In the genomic region with DNA sequence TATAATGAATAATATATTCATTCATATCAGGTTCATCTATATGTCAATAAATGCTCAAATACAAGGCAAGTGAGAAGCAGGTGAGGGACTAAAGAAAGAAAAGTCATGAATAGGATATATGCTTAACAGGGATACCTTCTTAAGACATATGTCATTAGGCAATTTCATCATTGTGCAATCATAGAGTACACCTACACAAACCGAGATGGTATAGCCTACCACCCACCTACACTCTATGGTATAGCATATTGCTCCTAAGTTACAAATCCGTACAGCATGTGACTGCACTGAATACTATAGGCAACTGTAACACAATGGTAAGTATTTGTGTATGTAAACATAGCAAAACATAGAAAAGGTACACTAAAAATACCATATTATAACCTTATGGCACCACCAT, we compare ENCODE assay signal across 2 cellular contexts.
TF ChIP-seq lines count a peak whose summit lies in the region.

No MANE protein-coding gene starts in this region.

TF ChIP-seq in HepG2, 621 proteins besides CTCF, POLR2A, EP300 and RAD21:
- TF ChIP-seq EED (CRISPR knock-in tag; IDR thresholded peaks at IDR 0.05) (no peak), CEBPB (IDR thresholded peaks at IDR 0.05; ENCODE audit: borderline replicate concordance, low read depth, low read length) (peak; percentile 46; the same call in 1 of the 2 replicates)
TF ChIP-seq in HepG2: peak in this region for 1.

TF ChIP-seq in IMR-90, 13 proteins besides CTCF, POLR2A, EP300 and RAD21:
- TF ChIP-seq CEBPB (IDR thresholded peaks at IDR 0.05; ENCODE audit: low read depth, low read length) (peak; percentile 79), NFE2L2 (IDR thresholded peaks at IDR 0.05; ENCODE audit: low read depth, low read length) (no peak)
